In genomic region chr3:169966086-169966950, GRCh38 we compare ENCODE assay signal across 8 cellular contexts. TPM values are rescaled to one million over a fixed set of nuclear protein-coding genes. Genes with fewer than 3 reads are reported as not detected.
DNase-seq lines count a peak whose midpoint lies in the region; ATAC-seq and TF ChIP-seq lines count a peak whose summit lies in the region.

SEC62 (plus strand) TSS chr3:169966807; CDS start chr3:169966823, 16 bp downstream.

- CTCF ChIA-PET in AG04449 (lab: Yijun Ruan, JAX) = interaction anchor here (0.7 to 1.6 kb wide), 6 partner anchors 8 to 155 kb away, joined by 3 to 4 read pairs (median 3); no protein-coding TSS in a partner anchor

- no peaks in the 10 kb centered on the region for H3F3A ChIP-seq in smooth muscle cell (ENCODE audit: low read depth)

- H3K79me2 ChIP-seq in smooth muscle cell (ENCODE audit: low read depth) = peaks cover 44% of the 10 kb centered on the region

- peak; percentile 60 for TF ChIP-seq CTCF in AG04449 (IDR thresholded peaks at IDR 0.05; ENCODE audit: insufficient read depth, low read length, missing control alignments)
- peak; percentile 76 for TF ChIP-seq CTCF in VCaP (conservative IDR thresholded peaks at IDR 0.05)
- TF ChIP-seq CTCF in breast epithelium (IDR thresholded peaks at IDR 0.05) = peak; percentile 16 to 48 (median 40)
- no peak for TF ChIP-seq CTCF in smooth muscle cell (IDR thresholded peaks at IDR 0.05; ENCODE audit: borderline replicate concordance, insufficient read depth, poor library complexity, severe bottlenecking)

- POLR2A ChIA-PET in AG04449 (lab: Yijun Ruan, JAX) = interaction anchor here (0.9 to 1.4 kb wide), 3 partner anchors 10 to 194 kb away, joined by 3 to 5 read pairs (median 4); partner anchors contain the start of genes LRRC34 and LRRIQ4

- H3K4me1 ChIP-seq in breast epithelium (peaks cover 0 to 5% of the 10 kb centered on the region in 2 donors), smooth muscle cell (ENCODE audit: low read depth) (peaks cover 23% of the 10 kb centered on the region)

- intact Hi-C loops in breast epithelium (cut with DNase I; ENCODE audit: low total_unique reads) = no loop called here

- 4% methylated on average over 47 of the region's 47 CpGs for WGBS in smooth muscle cell (ENCODE audit: low lambda C conversion rate)

- peaks cover 42% of the 10 kb centered on the region for H4K20me1 ChIP-seq in smooth muscle cell (ENCODE audit: low read depth)

- H3K4me2 ChIP-seq in smooth muscle cell = peak within 1 kb of the TSS; percentile 92

- H3K27ac ChIP-seq in VCaP (peak within 1 kb of the TSS; percentile 89), breast epithelium (peak within 1 kb of the TSS; percentile 94 to 98), smooth muscle cell (ENCODE audit: low read depth) (peak within 1 kb of the TSS; percentile 98)

- peak; percentile 73 for TF ChIP-seq POLR2A in breast epithelium (IDR thresholded peaks at IDR 0.05)

- DNase-seq in AG04449 (ENCODE audit: low read depth, low spot score) (peak; percentile 40), NCI-H2196 (lab: John Stamatoyannopoulos, UW; ENCODE audit: unreplicated experiment) (peak; percentile 97), breast epithelium (ENCODE audit: low spot score in 2 of 2) (peak; percentile 88 to 95), iPS-NIHi11 (ENCODE audit: low spot score) (peak; percentile 96), smooth muscle cell (lab: John Stamatoyannopoulos, UW; ENCODE audit: unreplicated experiment) (peak; percentile 86)

- H2AFZ ChIP-seq in smooth muscle cell (ENCODE audit: low read depth) = peak within 1 kb of the TSS; percentile 92

- H3K36me3 ChIP-seq in breast epithelium = no peaks in the 10 kb centered on the region
- H3K36me3 ChIP-seq in smooth muscle cell (ENCODE audit: low read depth) = no peaks in the 10 kb centered on the region

- H3K9me3 ChIP-seq in breast epithelium (no peaks in the 10 kb centered on the region), smooth muscle cell (replicated peaks; ENCODE audit: low read depth) (no peaks in the 10 kb centered on the region)

- ATAC-seq in GM18870 (IDR thresholded peaks at IDR 0.05; ENCODE audit: unreplicated experiment) (peak; percentile 79), HG03135 (IDR thresholded peaks at IDR 0.05; ENCODE audit: unreplicated experiment) (peak; percentile 91)

- H3K4me3 ChIP-seq in AG04449 (ENCODE audit: low read depth, low read length) (peak within 1 kb of the TSS; percentile 82), breast epithelium (peak within 1 kb of the TSS; percentile 79 to 96 (median 93)), smooth muscle cell (peak within 1 kb of the TSS; percentile 87)

- H3K9ac ChIP-seq in smooth muscle cell (ENCODE audit: low read depth) = peak within 1 kb of the TSS; percentile 99

- H3K27me3 ChIP-seq in breast epithelium = no peaks in the 10 kb centered on the region
- no peaks in the 10 kb centered on the region for H3K27me3 ChIP-seq in smooth muscle cell (ENCODE audit: low read depth)

RNA-seq across cellular contexts. Expression of gene SEC62, which starts in this region (rescaled TPM):
- total RNA-seq in breast epithelium = 100 to 1,000 TPM in 1 of 3 donors, 10 to 100 TPM in 2; 55.1 to 101 (median 56.1) TPM
- 41.0 and 49.1 TPM in 2 replicates for total RNA-seq in smooth muscle cell
- 125 and 160 TPM in 2 replicates for polyA plus RNA-seq in smooth muscle cell

Comparison
In these comparisons a context has a peak if more than half of its experiments do, and no peak if none do; other contexts are left out.
1. Peak in every context shown above with its lines: DNase-seq, ATAC-seq, H3K4me3 ChIP-seq and H3K27ac ChIP-seq.
2. DNase-seq: peak in every context shown above with its lines; median percentile 97 in NCI-H2196; 96 in iPS-NIHi11; 92 in breast epithelium; 86 in smooth muscle cell; 40 in AG04449.